ENCODE assay signal across 28 cellular contexts in genomic region chr4:160580581-160580980, GRCh38.
"Had no signal": no experiment of that assay in that cellular context is flagged by ENCODE, and none has a peak within 500 bp of the region (broad histone marks: within the 10 kb centered on the region; RNA-seq: fewer than 3 reads in every experiment).

No MANE protein-coding gene starts in this region.

- H3K4me3 ChIP-seq: ascending aorta, gastrocnemius medialis, pancreas, prostate gland, thoracic aorta had no signal

- ATAC-seq: effector memory CD8-positive, alpha-beta T cell; gastrocnemius medialis; left colon; naive thymus-derived CD4-positive, alpha-beta T cell; pancreas; sciatic nerve; stimulated activated effector memory CD8-positive, alpha-beta T cell treated with anti-CD3 and anti-CD28 coated beads, Interleukin-12 subunit alpha, Interleukin-12 subunit beta, amount 100 ng/mL, for 72 hours had no signal

- DNase-seq: activated CD4-positive, alpha-beta memory T cell treated with anti-CD3 and anti-CD28 coated beads for 36 hours; activated CD4-positive, alpha-beta T cell treated with anti-CD3 and anti-CD28 coated beads for 48 hours; activated CD8-positive, alpha-beta memory T cell treated with anti-CD3 and anti-CD28 coated beads, Interleukin-2, amount 50 U/mL, for 48 hours; activated gamma-delta T cell; activated naive CD4-positive, alpha-beta T cell treated with anti-CD3 and anti-CD28 coated beads, Interleukin-2, amount 10 ng/mL, durations not matched to agents 7 days and 5 days; activated naive CD8-positive, alpha-beta T cell treated with anti-CD3 and anti-CD28 coated beads, Interleukin-2, amount 10 ng/mL, durations not matched to agents 7 days and 5 days; activated T-cell treated with anti-CD3 and anti-CD28 coated beads, Interleukin-2, amount 50 U/mL, for 24 hours; brain microvascular endothelial cell; caudate nucleus; cortex of kidney; effector memory CD8-positive, alpha-beta T cell; erythroblast; gastrocnemius medialis; hippocampal formation; kidney; left colon; mammary epithelial cell; naive thymus-derived CD4-positive, alpha-beta T cell; pancreas; retina; small intestine; stimulated activated CD4-positive, alpha-beta T cell treated with anti-CD3 and anti-CD28 coated beads, Interleukin-4, amount 100 ng/mL, for 24 hours; trophoblast cell had no signal
